Comparison of ENCODE assay signal across 25 cellular contexts in genomic region chr6:79735183-79735582, GRCh38.
"Had no signal": no experiment of that assay in that cellular context is flagged by ENCODE, and none has a peak within 500 bp of the region (broad histone marks: within the 10 kb centered on the region; RNA-seq: fewer than 3 reads in every experiment).

No MANE protein-coding gene starts in this region.

- H3K4me3 ChIP-seq: coronary artery, dorsolateral prefrontal cortex, esophagus muscularis mucosa, gastroesophageal sphincter, heart right ventricle, left lung, lower lobe of right lung, mucosa of descending colon had no signal

- H3K4me1 Mint-ChIP-seq: immature natural killer cell, mesothelial cell of epicardium, naive B cell had no signal

- H3K9me3 ChIP-seq: gastroesophageal sphincter, left lung, lower lobe of right lung, mucosa of descending colon had no signal

- H3K4me3 Mint-ChIP-seq: immature natural killer cell, mesothelial cell of epicardium, naive B cell had no signal

- H3K4me1 ChIP-seq: esophagus muscularis mucosa, foreskin keratinocyte, gastroesophageal sphincter, left lung, lower lobe of right lung had no signal

- H3K27me3 ChIP-seq: esophagus muscularis mucosa, gastroesophageal sphincter, left lung had no signal

- H3K27ac ChIP-seq: coronary artery, dorsolateral prefrontal cortex, esophagus muscularis mucosa, foreskin keratinocyte, gastroesophageal sphincter, heart right ventricle, left lung, lower lobe of right lung had no signal

- H3K36me3 Mint-ChIP-seq: immature natural killer cell, mesothelial cell of epicardium, naive B cell had no signal

- FAIRE-seq: colon, endothelial cell of umbilical vein, frontal cortex, kidney had no signal

- ATAC-seq: foreskin keratinocyte, gastroesophageal sphincter, heart right ventricle, left colon, left lung, left ventricle myocardium superior, lower lobe of right lung, mucosa of descending colon had no signal

- DNase-seq: dermis blood vessel endothelial cell; dorsolateral prefrontal cortex; effector CD4-positive, alpha-beta T cell; effector memory CD4-positive, alpha-beta T cell; foreskin keratinocyte; heart right ventricle; hippocampal formation; immature natural killer cell; islet precursor cell; kidney; kidney glomerular epithelial cell; left colon; left ventricle myocardium superior; lower lobe of right lung; mesenchymal stem cell; mucosa of descending colon; naive B cell had no signal

- H3K36me3 ChIP-seq: esophagus muscularis mucosa, gastroesophageal sphincter, heart right ventricle, left lung, lower lobe of right lung had no signal

- H3K27ac Mint-ChIP-seq: immature natural killer cell, mesothelial cell of epicardium, naive B cell had no signal
